Comparison of ENCODE assay signal across 27 cellular contexts in the genomic region with DNA sequence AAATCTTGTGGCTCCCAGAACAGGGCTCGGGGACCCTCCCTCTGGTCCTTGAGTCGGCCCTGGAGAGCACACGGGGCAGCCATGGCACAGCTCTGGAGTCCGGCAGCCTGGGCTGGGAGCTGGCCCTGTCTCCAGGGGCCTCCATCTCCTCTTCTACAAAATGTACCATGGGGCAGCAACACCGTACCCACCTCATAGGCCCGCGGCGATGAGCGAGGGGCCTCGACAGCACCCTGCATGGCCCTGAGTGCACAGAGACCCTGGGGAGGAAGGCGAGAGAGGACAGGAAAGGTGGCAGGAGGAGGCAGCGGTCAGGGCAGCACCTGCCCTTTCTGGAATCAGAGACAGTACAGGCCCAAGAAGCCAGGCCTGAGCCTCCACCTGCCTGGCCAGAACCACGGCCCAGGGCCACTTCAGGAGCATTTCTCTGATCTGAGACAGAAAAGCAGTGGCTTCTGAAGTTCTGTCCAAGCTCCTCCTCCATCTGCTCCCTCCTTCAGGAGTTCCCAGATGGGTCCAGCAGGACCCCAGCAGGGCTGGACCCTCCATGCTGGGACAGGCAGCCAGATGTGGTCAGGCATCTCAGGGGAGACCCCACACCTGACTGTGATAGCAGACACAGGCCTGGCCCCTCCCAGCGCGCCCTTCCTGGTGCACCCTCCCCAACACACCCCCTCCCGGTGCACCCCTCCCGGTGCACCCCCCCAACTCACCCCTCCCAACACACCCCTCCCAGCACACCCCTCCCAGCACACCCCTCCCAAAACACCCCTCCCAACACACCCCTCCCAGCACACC.
"Had no signal": no experiment of that assay in that cellular context is flagged by ENCODE, and none has a peak within 500 bp of the region (broad histone marks: within the 10 kb centered on the region; RNA-seq: fewer than 3 reads in every experiment).

No MANE protein-coding gene starts in this region.

- H3K36me3 ChIP-seq: brain microvascular endothelial cell, MG63, Peyer's patch had no signal

- H3K27ac ChIP-seq: brain microvascular endothelial cell, Peyer's patch, RWPE1 had no signal

- ATAC-seq: activated naive CD4-positive, alpha-beta T cell treated with anti-CD3 and anti-CD28 coated beads, Interleukin-2, amount 50 U/mL, for 72 hours; activated T-cell treated with anti-CD3 and anti-CD28 coated beads, Interleukin-2, amount 50 U/mL, for 4 hours; T-helper 17 cell; WTC11 had no signal

- H3K27me3 ChIP-seq: brain microvascular endothelial cell, MG63, Peyer's patch had no signal

- DNase-seq: activated CD4-positive, alpha-beta memory T cell treated with anti-CD3 and anti-CD28 coated beads for 36 hours; activated CD4-positive, alpha-beta T cell treated with anti-CD3 and anti-CD28 coated beads, Interleukin-2, amount 10 ng/mL, durations not matched to agents 7 days and 5 days; activated CD4-positive, CD25-positive, alpha-beta regulatory T cell treated with anti-CD3 and anti-CD28 coated beads, Interleukin-2, amount 50 U/mL, for 72 hours; activated CD8-positive, alpha-beta memory T cell treated with anti-CD3 and anti-CD28 coated beads for 24 hours; activated effector memory CD4-positive, alpha-beta T cell treated with anti-CD3 and anti-CD28 coated beads, Interleukin-2, amount 50 U/mL, for 16 hours; activated naive CD4-positive, alpha-beta T cell treated with Interleukin-2 at 50 U/mL for 16 hours; activated naive CD8-positive, alpha-beta T cell treated with anti-CD3 and anti-CD28 coated beads, Interleukin-2, amount 50 U/mL, for 24 hours; activated T-cell treated with anti-CD3 and anti-CD28 coated beads, Interleukin-2, amount 50 U/mL, for 4 hours; amniotic stem cell; brain microvascular endothelial cell; cerebellar nuclear complex; MG63; MV-4-11; NCI-H1105 treated with DMSO at 0.1 percent for 48 hours; NCI-H1436 treated with DMSO at 0.1 percent for 48 hours; NCI-H187; NCI-H2081; NCI-H2227 treated with DMSO at 0.1 percent for 48 hours; NCI-H526 treated with DMSO at 0.1 percent for 48 hours; NCI-H82; Peyer's patch; SIG-M5; T-helper 17 cell; T-helper 9 cell had no signal

- H3K4me1 ChIP-seq: Peyer's patch had no signal

- H3K4me3 ChIP-seq: MG63, Peyer's patch had no signal

- H3K9me3 ChIP-seq: MG63, Peyer's patch had no signal
